Comparison of ENCODE assay signal across 8 cellular contexts in the genomic region with DNA sequence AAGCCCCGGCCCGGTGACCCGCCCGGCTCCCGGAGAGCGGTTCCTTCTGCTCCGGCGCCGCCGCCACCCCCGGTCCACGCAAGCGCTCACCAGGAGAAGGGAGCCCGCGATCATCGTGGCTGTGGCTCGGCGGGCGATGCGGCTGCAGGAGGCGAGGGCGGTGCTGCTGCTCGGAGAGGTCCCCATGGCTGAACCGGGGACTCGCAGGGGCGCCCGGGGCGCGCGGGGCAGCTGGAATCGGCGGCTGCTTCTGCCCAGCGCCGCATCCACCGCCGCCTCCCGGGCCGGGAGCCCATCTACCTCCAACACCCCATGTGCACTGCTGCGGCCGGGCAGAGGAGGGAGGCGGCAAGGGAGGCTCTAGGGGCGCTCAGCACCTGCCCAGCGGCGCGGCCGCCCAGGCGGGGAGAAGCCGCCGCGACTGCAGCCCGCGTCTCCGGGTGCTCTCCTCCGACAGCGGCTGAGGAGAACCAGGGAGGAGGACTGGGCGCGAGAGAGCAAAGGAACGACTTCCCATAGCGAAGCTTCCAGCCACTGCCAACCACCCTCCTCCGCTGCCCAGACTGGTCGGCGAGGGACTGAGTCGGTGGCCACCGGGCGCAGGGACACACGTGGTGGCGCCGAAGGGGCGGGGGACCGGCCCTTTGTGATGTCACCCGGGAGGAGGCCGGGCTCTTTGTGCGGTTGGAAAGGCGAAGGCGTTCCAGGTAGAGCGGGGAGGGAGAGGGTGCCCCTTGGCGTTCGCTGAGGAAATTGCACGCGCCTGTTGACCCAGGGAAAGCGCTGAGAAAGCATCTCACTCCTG. TPM values are rescaled to one million over a fixed set of nuclear protein-coding genes. Genes with fewer than 3 reads are reported as not detected.
DNase-seq lines count a peak whose midpoint lies in the region; ATAC-seq and TF ChIP-seq lines count a peak whose summit lies in the region.

Gene TNFRSF21, minus strand, starts transcription at position 580 of the 805 bp plus-strand sequence. Its CDS starts 394 bp downstream, at position 186.

- DNase-seq in C1 segment of cervical spinal cord (lab: John Stamatoyannopoulos, UW): peak; percentile 45 to 95 (median 89)
- DNase-seq in GM19240 (ENCODE audit: insufficient read length, low spot score): peak; percentile 88
- peak; percentile 86 to 96 for DNase-seq in NCI-H526 (lab: John Stamatoyannopoulos, UW)
- DNase-seq in activated CD4-positive, alpha-beta T cell treated with anti-CD3 and anti-CD28 coated beads, Interleukin-2, amount 50 U/mL, for 4 hours: peak; percentile 60 to 71
- DNase-seq in right lobe of liver: peak; percentile 91 to 94 (median 93)
- DNase-seq in stimulated activated CD4-positive, alpha-beta T cell treated with anti-CD3 and anti-CD28 coated beads, Interleukin-4, amount 100 ng/mL, for 48 hours (ENCODE audit: low read depth in 2 of 2): peak; percentile 79 to 80

- peak; percentile 89 for TF ChIP-seq POLR2A in right lobe of liver (IDR thresholded peaks at IDR 0.05)

- peak; percentile 93 to 97 (median 96) for TF ChIP-seq CTCF in right lobe of liver (IDR thresholded peaks at IDR 0.05)

- ATAC-seq in HG03460 (IDR thresholded peaks at IDR 0.05; ENCODE audit: unreplicated experiment) (peak; percentile 98), right lobe of liver (peak; percentile 99 to 100 (median 100))

- H3K4me3 ChIP-seq in duodenal mucosa (ENCODE audit: low read depth in 1 of 2, low read length in 2 of 2) (peak within 1 kb of the TSS; percentile 78), right lobe of liver (peak within 1 kb of the TSS; percentile 57 to 68 (median 63))

- H3K4me1 ChIP-seq in duodenal mucosa (ENCODE audit: control insufficient read depth in 1 of 2, insufficient read depth in 2 of 2, low read length in 2 of 2) (peaks cover 9 to 11% of the 10 kb centered on the region in 2 donors), right lobe of liver (no peaks in the 10 kb centered on the region)

- H3K9ac ChIP-seq in duodenal mucosa (ENCODE audit: low read depth in 1 of 2, low read length in 2 of 2): peak within 1 kb of the TSS; percentile 57 to 76

- H3K27me3 ChIP-seq in duodenal mucosa (ENCODE audit: control insufficient read depth in 1 of 2, insufficient read depth in 2 of 2, low read length in 2 of 2) (peaks cover 6 to 9% of the 10 kb centered on the region in 2 donors), right lobe of liver (peaks cover 0 to 6% of the 10 kb centered on the region in 2 donors)

- H3K36me3 ChIP-seq in duodenal mucosa (ENCODE audit: control insufficient read depth in 1 of 2, insufficient read depth in 2 of 2, low read length in 2 of 2) (no peaks in the 10 kb centered on the region), right lobe of liver (no peaks in the 10 kb centered on the region)

- WGBS in right lobe of liver (ENCODE audit: insufficient coverage, low coverage, low lambda C conversion rate, missing lambda C conversion rate): 0% methylated on average over 21 of the region's 81 CpGs

- H3K27ac ChIP-seq in duodenal mucosa (ENCODE audit: low read depth, low read length) (peak within 1 kb of the TSS; percentile 58), right lobe of liver (peak within 1 kb of the TSS in 2 of 3 donors; percentile 45 to 48)

- intact Hi-C loops in right lobe of liver (cut with DNase I): loop anchor here (5.0 kb wide), 1 partner anchor 212 kb away; no protein-coding TSS in a partner anchor

- H3K9me3 ChIP-seq in duodenal mucosa (ENCODE audit: control insufficient read depth in 1 of 2, low read length in 2 of 2): no peaks in the 10 kb centered on the region
- no peaks in the 10 kb centered on the region for H3K9me3 ChIP-seq in right lobe of liver

RNA-seq across cellular contexts. Expression of gene TNFRSF21, which starts in this region (rescaled TPM):
- 1 to 10 TPM; 1.9 to 7.9 (median 5.3) TPM for total RNA-seq in right lobe of liver

Comparison
In these comparisons a context has a peak if more than half of its experiments do, and no peak if none do; other contexts are left out.
1. Peak in every context shown above with its lines: DNase-seq, ATAC-seq, H3K4me3 ChIP-seq and H3K27ac ChIP-seq.